In the genomic region with DNA sequence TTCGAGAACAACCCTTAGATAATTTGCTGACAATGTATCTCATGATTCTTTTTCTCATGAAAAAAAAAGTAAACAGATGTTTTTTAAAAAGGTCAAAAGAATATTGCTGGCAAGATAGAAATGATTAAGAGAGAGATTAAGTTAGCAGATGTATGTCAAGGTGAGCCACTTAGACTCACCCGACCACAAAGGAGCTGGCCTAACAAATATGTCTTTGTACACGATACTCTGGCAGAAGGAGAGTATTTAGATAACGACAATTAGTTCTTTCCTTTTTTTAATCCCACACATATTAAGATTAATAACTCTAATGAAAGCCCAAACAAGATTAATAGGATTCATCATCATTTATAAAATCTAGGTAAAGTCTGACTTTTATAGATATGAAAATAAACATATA, we compare ENCODE assay signal across 31 cellular contexts.
"Had no signal": no experiment of that assay in that cellular context is flagged by ENCODE, and none has a peak within 500 bp of the region (broad histone marks: within the 10 kb centered on the region; RNA-seq: fewer than 3 reads in every experiment).

No MANE protein-coding gene starts in this region.

- H3K36me3 ChIP-seq: brain microvascular endothelial cell, cardiac muscle cell, Peyer's patch, SJSA1 had no signal

- H3K9me3 ChIP-seq: Peyer's patch, SJSA1, SK-N-SH had no signal

- H3K9ac ChIP-seq: SK-N-SH had no signal

- ATAC-seq: activated CD8-positive, alpha-beta T cell treated with anti-CD3 and anti-CD28 coated beads for 36 hours; activated T-cell treated with anti-CD3 and anti-CD28 coated beads, Interleukin-2, amount 50 U/mL, for 72 hours; activated T-helper 17 cell treated with anti-CD3 and anti-CD28 coated beads, Interleukin-2, amount 50 U/mL, for 72 hours; PC-3 had no signal

- H3K9me2 ChIP-seq: SK-N-SH had no signal

- H3K4me3 ChIP-seq: cardiac muscle cell, Peyer's patch, SJSA1 had no signal

- H3K4me1 ChIP-seq: SJSA1 had no signal

- FAIRE-seq: TTC549 had no signal

- H3K27ac ChIP-seq: brain microvascular endothelial cell, cardiac muscle cell, Peyer's patch, SJSA1 had no signal

- H3K4me2 ChIP-seq: SK-N-SH had no signal

- DNase-seq: activated CD4-positive, alpha-beta T cell treated with anti-CD3 and anti-CD28 coated beads, Interleukin-2, amount 10 ng/mL, durations not matched to agents 24 days and 14 days; activated CD4-positive, alpha-beta T cell treated with anti-CD3 and anti-CD28 coated beads, Interleukin-2, amount 50 U/mL, for 4 hours; activated CD8-positive, alpha-beta T cell treated with anti-CD3 and anti-CD28 coated beads for 36 hours; activated effector memory CD4-positive, alpha-beta T cell treated with anti-CD3 and anti-CD28 coated beads, Interleukin-2, amount 50 U/mL, for 16 hours; activated naive CD4-positive, alpha-beta T cell; activated naive CD4-positive, alpha-beta T cell treated with anti-CD3 and anti-CD28 coated beads, Interleukin-2, amount 50 U/mL, for 16 hours; activated naive CD8-positive, alpha-beta T cell treated with anti-CD3 and anti-CD28 coated beads for 36 hours; activated T-cell treated with anti-CD3 and anti-CD28 coated beads, Interleukin-2, amount 50 U/mL, for 1 hour; activated T-cell treated with anti-CD3 and anti-CD28 coated beads, Interleukin-2, amount 50 U/mL, for 72 hours; amniotic stem cell; aorta; brain microvascular endothelial cell; Kasumi-1; KBM-7; MV-4-11; NCI-H1092; NCI-H146; NCI-H187; NCI-H2029 treated with DMSO at 0.1 percent for 48 hours; NCI-H2107; NCI-H446 treated with DMSO at 0.1 percent for 48 hours; NCI-H774; PC-3; Peyer's patch; RPMI8226; SHP77 treated with DMSO at 0.1 percent for 48 hours; SK-N-SH had no signal

- H3K27me3 ChIP-seq: brain microvascular endothelial cell, cardiac muscle cell, Peyer's patch had no signal
